23 cellular contexts compared by ENCODE assay signal in the genomic region with DNA sequence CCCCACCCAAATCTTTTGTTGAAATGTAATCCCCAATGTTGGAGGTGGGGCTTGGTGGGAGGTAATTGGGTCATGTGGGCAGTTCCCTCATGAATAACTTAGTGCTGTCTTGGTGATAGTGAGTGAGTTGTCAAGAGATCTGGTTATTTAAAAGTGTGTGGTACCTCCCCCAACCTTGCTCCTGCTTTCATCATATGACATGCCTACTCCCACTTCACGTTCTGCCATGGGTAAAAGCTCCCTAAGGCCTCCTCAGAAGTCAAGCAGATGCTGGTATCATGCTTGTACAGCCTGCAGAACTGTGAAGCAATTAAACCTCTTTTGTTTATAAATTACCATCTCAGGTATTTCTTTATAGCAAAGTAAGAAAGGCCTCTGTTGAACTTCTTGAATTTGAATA. TPM values are rescaled to one million over a fixed set of nuclear protein-coding genes. Genes with fewer than 3 reads are reported as not detected.
DNase-seq lines count a peak whose midpoint lies in the region; ATAC-seq and TF ChIP-seq lines count a peak whose summit lies in the region.
"Had no signal": no experiment of that assay in that cellular context is flagged by ENCODE, and none has a peak within 500 bp of the region (broad histone marks: within the 10 kb centered on the region; RNA-seq: fewer than 3 reads in every experiment).

No MANE protein-coding gene starts in this region.

- peak; percentile 10 for DNase-seq in AG10803 (ENCODE audit: low read depth)
- peak; percentile 37 for DNase-seq in amniotic epithelial cell (ENCODE audit: low read depth)
- peak; percentile 15 for DNase-seq in fibroblast of peridontal ligament (ENCODE audit: extremely low read depth)
- peak; percentile 10 for DNase-seq in mesendoderm
- DNase-seq in sigmoid colon, result no peak
- no peak for DNase-seq in G401 (ENCODE audit: low spot score)
- DNase-seq in H9, result no peak
- DNase-seq: CD4-positive, CD25-positive, alpha-beta regulatory T cell; NCI-H1092; NCI-H1417 treated with DMSO at 0.1 percent for 48 hours; NCI-H1694 treated with DMSO at 0.1 percent for 48 hours; NCI-H2081 treated with DMSO at 0.1 percent for 48 hours; NCI-H524 treated with DMSO at 0.1 percent for 48 hours; NCI-H774; PC-3; SJCRH30 had no signal

- no peak overlapping the region for H3T11ph ChIP-seq in H9 (ENCODE audit: low read length)

- H3K4me2 ChIP-seq in mesendoderm (ENCODE audit: low read length) (no peak overlapping the region), H9 (ENCODE audit: insufficient read depth, insufficient read length, low read length) (no peak overlapping the region)
- H3K4me2 ChIP-seq: BLaER1, GM23338 had no signal

- H3K79me2 ChIP-seq in mesendoderm (ENCODE audit: control insufficient read depth, insufficient read depth, low read length) (no peaks in the 10 kb centered on the region), H9 (ENCODE audit: insufficient read depth, low read length) (no peaks in the 10 kb centered on the region)

- in situ Hi-C loops in G401 (cut with HindIII; ENCODE audit: low sequenced_read_pairs), result no loop called here

- H2BK15ac ChIP-seq in mesendoderm (replicated peaks; ENCODE audit: low read depth) (no peak overlapping the region), H9 (ENCODE audit: low read depth, low read length) (no peak overlapping the region)

- H3K4ac ChIP-seq in mesendoderm (ENCODE audit: low read depth, low read length) (no peak overlapping the region), H9 (ENCODE audit: low read depth, low read length) (no peak overlapping the region)

- H2BK120ac ChIP-seq in mesendoderm (ENCODE audit: low read depth, low read length), result no peak overlapping the region
- no peak overlapping the region for H2BK120ac ChIP-seq in H9 (ENCODE audit: low read depth, low read length, poor library complexity, severe bottlenecking)

- H3K36me3 ChIP-seq in mesendoderm (ENCODE audit: control insufficient read depth, insufficient read depth, low read length) (no peaks in the 10 kb centered on the region), sigmoid colon (peaks cover 0 to 58% (median 10%) of the 10 kb centered on the region in 4 donors)

- no peak for ATAC-seq in GM21723 (IDR thresholded peaks at IDR 0.05; ENCODE audit: unreplicated experiment)
- ATAC-seq: GM23338, PC-3, Right ventricle myocardium inferior, SK-N-SH treated with all-trans-retinoic acid at 6 μM for 48 hours had no signal

- H3K56ac ChIP-seq in mesendoderm (ENCODE audit: low read length) (no peak overlapping the region), H9 (ENCODE audit: insufficient read length, low read depth, low read length) (no peak overlapping the region)

- TF ChIP-seq CTCF in AG10803 (conservative IDR thresholded peaks at IDR 0.05; ENCODE audit: low read length) (no peak), sigmoid colon (IDR thresholded peaks at IDR 0.05) (no peak), H9 (conservative IDR thresholded peaks at IDR 0.05) (no peak)

- H3K14ac ChIP-seq in H9 (ENCODE audit: insufficient read depth, low read length), result no peak overlapping the region

- no peak for TF ChIP-seq POLR2A in sigmoid colon (IDR thresholded peaks at IDR 0.05)

- H3K4me1 ChIP-seq in mesendoderm (ENCODE audit: control insufficient read depth, low read depth, low read length) (no peaks in the 10 kb centered on the region), sigmoid colon (peaks cover 0 to 6% (median 0%) of the 10 kb centered on the region in 4 donors), H9 (ENCODE audit: insufficient read depth, low read length) (no peaks in the 10 kb centered on the region)
- H3K4me1 ChIP-seq: BLaER1, HAP-1, SJCRH30 had no signal

- H2BK5ac ChIP-seq in mesendoderm (ENCODE audit: low read length), result no peak overlapping the region
- H2BK5ac ChIP-seq in H9 (ENCODE audit: insufficient read length, low read length), result no peak overlapping the region

- H3K27ac Mint-ChIP-seq in H9, result no peak overlapping the region
- H3K27ac Mint-ChIP-seq: GM23338, IgD-negative memory B cell had no signal

- H3K9me3 ChIP-seq in sigmoid colon, result peaks cover 0 to 6% (median 0%) of the 10 kb centered on the region in 4 donors
- peaks cover 22% of the 10 kb centered on the region for H3K9me3 ChIP-seq in H9 (ENCODE audit: control insufficient read depth, low read depth, low read length)
- H3K9me3 ChIP-seq: SJCRH30 had no signal

- H2AK5ac ChIP-seq in mesendoderm (ENCODE audit: low read length), result no peak overlapping the region
- H2AK5ac ChIP-seq in H9 (ENCODE audit: insufficient read length, low read length), result no peak overlapping the region

- no peak overlapping the region for H3K23ac ChIP-seq in mesendoderm (ENCODE audit: low read length)
- no peak overlapping the region for H3K23ac ChIP-seq in H9 (ENCODE audit: insufficient read length, low read depth, low read length)

- TF ChIP-seq EP300 in sigmoid colon (IDR thresholded peaks at IDR 0.05), result no peak

- no peaks in the 10 kb centered on the region for H4K20me1 ChIP-seq in H9 (ENCODE audit: control insufficient read depth, insufficient read depth, insufficient read length)
- H4K20me1 ChIP-seq: BLaER1 had no signal

- H3K4me1 Mint-ChIP-seq in H9, result 0 out of 4 replicates have a peak, but pooled peaks cover 0 to 2% of the 10 kb centered on the region in 2 experiments
- H3K4me1 Mint-ChIP-seq: GM23338 had no signal

- no peak overlapping the region for H4K91ac ChIP-seq in H9 (ENCODE audit: insufficient read length, low read depth, low read length)

- no peak overlapping the region for H3K27ac ChIP-seq in mesendoderm (ENCODE audit: low read depth, low read length)
- no peak overlapping the region for H3K27ac ChIP-seq in sigmoid colon
- H3K27ac ChIP-seq in H9 (ENCODE audit: insufficient read length, low read depth, low read length), result no peak overlapping the region
- H3K27ac ChIP-seq: BLaER1, SJCRH30 had no signal

- no peak overlapping the region for H3K4me3 ChIP-seq in AG10803 (ENCODE audit: low read length)
- no peak overlapping the region for H3K4me3 ChIP-seq in mesendoderm (ENCODE audit: low read length)
- no peak overlapping the region for H3K4me3 ChIP-seq in sigmoid colon
- H3K4me3 ChIP-seq: BLaER1, GM23338, HAP-1, SJCRH30 had no signal

- no peaks in the 10 kb centered on the region for H3K27me3 ChIP-seq in mesendoderm (ENCODE audit: insufficient read depth, low read length, poor library complexity)
- no peaks in the 10 kb centered on the region for H3K27me3 ChIP-seq in sigmoid colon
- no peaks in the 10 kb centered on the region for H3K27me3 ChIP-seq in H9 (ENCODE audit: insufficient read depth, low read length)
- H3K27me3 ChIP-seq: BLaER1, SJCRH30 had no signal

- H3K27me3 Mint-ChIP-seq in H9 (ENCODE audit: low read depth), result peaks cover 2% of the 10 kb centered on the region
- H3K27me3 Mint-ChIP-seq: CD4-positive, CD25-positive, alpha-beta regulatory T cell; IgD-negative memory B cell had no signal

- H3K4me3 Mint-ChIP-seq in H9, result no peak overlapping the region
- H3K4me3 Mint-ChIP-seq: CD4-positive, CD25-positive, alpha-beta regulatory T cell; GM23338; IgD-negative memory B cell had no signal

- peaks cover 40 to 52% (median 48%) of the 10 kb centered on the region in 3 experiments for H3K36me3 Mint-ChIP-seq in H9 (ENCODE audit: insufficient read depth in 1 of 3, low read depth in 3 of 3)

- intact Hi-C loops in sigmoid colon (cut with DNase I), result no loop called here

- H2AFZ ChIP-seq in H9 (ENCODE audit: low read length), result no peak overlapping the region
- H2AFZ ChIP-seq: GM23338 had no signal

- no peaks in the 10 kb centered on the region for H3K23me2 ChIP-seq in H9 (ENCODE audit: insufficient read length, low read depth, low read length, poor library complexity, severe bottlenecking)

- no peaks in the 10 kb centered on the region for H3K79me1 ChIP-seq in mesendoderm (ENCODE audit: low read length)
- no peaks in the 10 kb centered on the region for H3K79me1 ChIP-seq in H9 (ENCODE audit: insufficient read depth, low read depth, low read length, poor library complexity, severe bottlenecking)

- no peak overlapping the region for H4K8ac ChIP-seq in mesendoderm (ENCODE audit: low read depth, low read length)
- H4K8ac ChIP-seq in H9 (replicated peaks; ENCODE audit: insufficient read length, low read depth, low read length), result no peak overlapping the region

- H2BK20ac ChIP-seq in H9 (ENCODE audit: low read depth, low read length, poor library complexity, severe bottlenecking), result no peak overlapping the region

- H2BK12ac ChIP-seq in H9 (ENCODE audit: insufficient read length, low read depth, low read length), result no peak overlapping the region

- no peak overlapping the region for H3K18ac ChIP-seq in mesendoderm (ENCODE audit: low read length)
- no peak overlapping the region for H3K18ac ChIP-seq in H9 (ENCODE audit: insufficient read length, low read depth, low read length)

- H3K9ac ChIP-seq in mesendoderm (ENCODE audit: low read length) (no peak overlapping the region), H9 (ENCODE audit: extremely low read depth, insufficient read length, low read length) (no peak overlapping the region)
- H3K9ac ChIP-seq: BLaER1 had no signal

- no peak overlapping the region for H4K5ac ChIP-seq in mesendoderm (ENCODE audit: low read length)
- no peak overlapping the region for H4K5ac ChIP-seq in H9 (ENCODE audit: insufficient read length, low read depth, low read length)

- H3K9me3 Mint-ChIP-seq in H9, result peaks cover 36 to 39% of the 10 kb centered on the region in 2 experiments

- WGBS in mesendoderm (ENCODE audit: extremely low coverage, insufficient coverage, low lambda C conversion rate), result no CpG with 5 or more reads among the region's 1 CpG
- WGBS in sigmoid colon, 2 donors, result 72 to 87% methylated on average over 1 of the region's 1 CpG
- WGBS in H9 (ENCODE audit: extremely low coverage, insufficient read length, low lambda C conversion rate), result no CpG with 5 or more reads among the region's 1 CpG

RNA-seq across cellular contexts. Expression of a gene that starts 30.6 kb away (rescaled TPM):
- 23.9 TPM for polyA plus RNA-seq in mesendoderm (2013, experiment 1 of 2)
- polyA plus RNA-seq in mesendoderm (2013, experiment 2 of 2), result 22.1 TPM
- total RNA-seq in sigmoid colon (10 to 100 TPM; 29.1 to 66.7 (median 43.7) TPM), H9 (2021) (20.7 and 22.3 TPM in 2 replicates)
- 10 to 100 TPM; 36.4 to 85.3 (median 63.6) TPM for polyA plus RNA-seq in sigmoid colon
- 7.9 and 15.7 TPM in 2 replicates for total RNA-seq in G401 (2014; rRNA removed; shearing (Covaris generic))

RNA-seq across cellular contexts. Expression of a gene that starts 31.0 kb away (rescaled TPM):
- 59.1 TPM for polyA plus RNA-seq in mesendoderm (2013, experiment 1 of 2)
- polyA plus RNA-seq in mesendoderm (2013, experiment 2 of 2), result 59.0 TPM
- total RNA-seq in sigmoid colon (10 to 100 TPM; 61.5 to 90.7 (median 75.6) TPM), H9 (2021) (69.6 and 82.6 TPM in 2 replicates)
- 10 to 100 TPM in 2 of 3 donors, 1 to 10 TPM in 1; 9.6 to 14.1 (median 10.2) TPM for polyA plus RNA-seq in sigmoid colon
- 14.9 and 31.4 TPM in 2 replicates for total RNA-seq in G401 (2014; rRNA removed; shearing (Covaris generic))

Comparison
In these comparisons a context has a peak if more than half of its experiments do, and no peak if none do; other contexts are left out.
1. DNase-seq: peak in AG10803 (single experiment), amniotic epithelial cell (single experiment), fibroblast of peridontal ligament (single experiment) and mesendoderm (single experiment); none in sigmoid colon (single experiment), G401 (single experiment) and H9 (single experiment).